ENCODE assay signal across 8 cellular contexts in genomic region chr17:1487939-1488825, GRCh38. TPM values are rescaled to one million over a fixed set of nuclear protein-coding genes. Genes with fewer than 3 reads are reported as not detected.
DNase-seq lines count a peak whose midpoint lies in the region; ATAC-seq and TF ChIP-seq lines count a peak whose summit lies in the region.

No MANE protein-coding gene starts in this region.

- no peak overlapping the region for H2BK120ac ChIP-seq in H9 (ENCODE audit: low read depth, low read length, poor library complexity, severe bottlenecking)

- peaks cover 0 to 4% (median 0%) of the 10 kb centered on the region in 8 donors for H3K9me3 Mint-ChIP-seq in CD4-positive, alpha-beta memory T cell
- H3K9me3 Mint-ChIP-seq in H9: peaks cover 0 to 3% of the 10 kb centered on the region in 2 experiments; a peak in 1 of 5 replicates

- peak overlapping the region; percentile 73 for H3K4me2 ChIP-seq in H9 (ENCODE audit: insufficient read depth, insufficient read length, low read length)

- peak; percentile 59 for ATAC-seq in mucosa of descending colon
- no peak for ATAC-seq in GM18858 (IDR thresholded peaks at IDR 0.05; ENCODE audit: unreplicated experiment)

- no peak overlapping the region for H3K23ac ChIP-seq in H9 (ENCODE audit: insufficient read length, low read depth, low read length)

- WGBS in H9 (ENCODE audit: extremely low coverage, insufficient read length, low lambda C conversion rate): no CpG with 5 or more reads among the region's 72 CpGs

- no peak overlapping the region for H4K5ac ChIP-seq in H9 (ENCODE audit: insufficient read length, low read depth, low read length)

- TF ChIP-seq POLR2A in erythroblast (IDR thresholded peaks at IDR 0.05; ENCODE audit: low read length): no peak

- H4K91ac ChIP-seq in H9 (ENCODE audit: insufficient read length, low read depth, low read length): no peak overlapping the region

- peak overlapping the region; percentile 82 to 91 (median 88) for H3K4me3 Mint-ChIP-seq in CD4-positive, alpha-beta memory T cell
- peak overlapping the region; percentile 61 to 85 for H3K4me3 Mint-ChIP-seq in H9

- CTCF ChIA-PET in CD4-positive, alpha-beta memory T cell (lab: Charles Lee; ENCODE audit: partially characterized antibody): interaction anchor here (0.7 to 1.1 kb wide), 4 partner anchors 25 to 126 kb away, joined by 3 to 4 read pairs (median 3); no protein-coding TSS in a partner anchor

- H3K9ac ChIP-seq in H9 (ENCODE audit: extremely low read depth, insufficient read length, low read length): peak overlapping the region; percentile 23

- H3K4me1 Mint-ChIP-seq in CD4-positive, alpha-beta memory T cell: peaks cover 19 to 65% (median 41%) of the 10 kb centered on the region in 4 donors
- H3K4me1 Mint-ChIP-seq in H9: peaks cover 30 to 39% of the 10 kb centered on the region in 2 experiments

- H4K8ac ChIP-seq in H9 (replicated peaks; ENCODE audit: insufficient read length, low read depth, low read length): no peak overlapping the region

- peak overlapping the region; percentile 66 for H3K14ac ChIP-seq in H9 (ENCODE audit: insufficient read depth, low read length)

- POLR2A ChIA-PET in CD4-positive, alpha-beta memory T cell (lab: Charles Lee; ENCODE audit: partially characterized antibody): interaction anchor here (0.6 to 5.4 kb wide), 8 partner anchors 10 to 137 kb away, joined by 3 to 56 read pairs (median 8); partner anchors contain the start of genes CRK, INPP5K and YWHAE

- no peak overlapping the region for H3T11ph ChIP-seq in H9 (ENCODE audit: low read length)

- H2BK15ac ChIP-seq in H9 (ENCODE audit: low read depth, low read length): no peak overlapping the region

- H3K79me1 ChIP-seq in H9 (ENCODE audit: insufficient read depth, low read depth, low read length, poor library complexity, severe bottlenecking): no peaks in the 10 kb centered on the region

- H3K27ac ChIP-seq in CD4-positive, alpha-beta memory T cell (ENCODE audit: low read depth, low read length): peak overlapping the region; percentile 72
- no peak overlapping the region for H3K27ac ChIP-seq in H9 (ENCODE audit: insufficient read length, low read depth, low read length)

- H3K36me3 ChIP-seq in CD4-positive, alpha-beta memory T cell (ENCODE audit: insufficient read depth, low read length): no peaks in the 10 kb centered on the region
- no peaks in the 10 kb centered on the region for H3K36me3 ChIP-seq in mucosa of descending colon (ENCODE audit: low read depth)

- intact Hi-C loops in CD4-positive, alpha-beta memory T cell (cut with micrococcal nuclease): loop anchor here (1.0 kb wide), 3 partner anchors 28 to 88 kb away; partner anchors contain the start of genes CRK, INPP5K and YWHAE
- intact Hi-C loops in mucosa of descending colon (cut with DNase I, micrococcal nuclease): no loop called here

- H3K18ac ChIP-seq in H9 (ENCODE audit: insufficient read length, low read depth, low read length): no peak overlapping the region

- peaks cover 27% of the 10 kb centered on the region for H3K23me2 ChIP-seq in H9 (ENCODE audit: insufficient read length, low read depth, low read length, poor library complexity, severe bottlenecking)

- peak overlapping the region; percentile 94 for H2BK12ac ChIP-seq in H9 (ENCODE audit: insufficient read length, low read depth, low read length)

- peaks cover 2 to 16% of the 10 kb centered on the region in 2 donors for H3K36me3 Mint-ChIP-seq in CD4-positive, alpha-beta memory T cell
- H3K36me3 Mint-ChIP-seq in H9 (ENCODE audit: insufficient read depth in 1 of 3, low read depth in 3 of 3): peaks cover 0 to 14% (median 10%) of the 10 kb centered on the region in 3 experiments; a peak in 5 of 7 replicates

- H2BK5ac ChIP-seq in H9 (ENCODE audit: insufficient read length, low read length): no peak overlapping the region

- H3K27ac Mint-ChIP-seq in CD4-positive, alpha-beta memory T cell: peak overlapping the region; percentile 37 to 97 (median 88)
- peak overlapping the region in 2 of 3 experiments; percentile 24 to 73; a peak in 4 of 7 replicates for H3K27ac Mint-ChIP-seq in H9

- no peak overlapping the region for H3K56ac ChIP-seq in H9 (ENCODE audit: insufficient read length, low read depth, low read length)

- no peaks in the 10 kb centered on the region for H3K27me3 ChIP-seq in CD4-positive, alpha-beta memory T cell (ENCODE audit: insufficient read depth, low read length)
- no peaks in the 10 kb centered on the region for H3K27me3 ChIP-seq in H9 (ENCODE audit: insufficient read depth, low read length)

- peak; percentile 66 to 78 (median 71) for DNase-seq in CD4-positive, alpha-beta memory T cell
- DNase-seq in H9: peak; percentile 84
- DNase-seq in NOMO-1 treated with dmso at 0.1 percent for 144 hours (lab: John Stamatoyannopoulos, UW; ENCODE audit: unreplicated experiment): peak; percentile 36
- peak; percentile 76 to 81 for DNase-seq in activated T-cell treated with anti-CD3 and anti-CD28 coated beads, Interleukin-2, amount 50 U/mL, for 48 hours
- DNase-seq in erythroblast (lab: John Stamatoyannopoulos, UW): peak; percentile 87
- DNase-seq in mucosa of descending colon: peak; percentile 88 to 92 (median 90)
- peak; percentile 55 for DNase-seq in stimulated activated CD8-positive, alpha-beta memory T cell treated with anti-CD3 and anti-CD28 coated beads, Interleukin-2, amount 100 ng/mL, for 1 hour (ENCODE audit: low read depth in 2 of 2)

- peaks cover 55% of the 10 kb centered on the region for H3K4me1 ChIP-seq in CD4-positive, alpha-beta memory T cell (ENCODE audit: insufficient read depth, low read length)
- H3K4me1 ChIP-seq in H9 (ENCODE audit: insufficient read depth, low read length) (no peaks in the 10 kb centered on the region), mucosa of descending colon (ENCODE audit: low read depth) (peaks cover 48% of the 10 kb centered on the region)

- no peak overlapping the region for H2AFZ ChIP-seq in H9 (ENCODE audit: low read length)

- no peak overlapping the region for H2AK5ac ChIP-seq in H9 (ENCODE audit: insufficient read length, low read length)

- H3K79me2 ChIP-seq in H9 (ENCODE audit: insufficient read depth, low read length): no peaks in the 10 kb centered on the region

- H2BK20ac ChIP-seq in H9 (ENCODE audit: low read depth, low read length, poor library complexity, severe bottlenecking): no peak overlapping the region

- no peak overlapping the region for H3K4ac ChIP-seq in H9 (ENCODE audit: low read depth, low read length)

- H3K9me3 ChIP-seq in CD4-positive, alpha-beta memory T cell (ENCODE audit: control insufficient read depth in 1 of 2, low read length in 2 of 2): no peaks in the 10 kb centered on the region
- H3K9me3 ChIP-seq in H9 (ENCODE audit: control insufficient read depth, low read depth, low read length) (no peaks in the 10 kb centered on the region), mucosa of descending colon (no peaks in the 10 kb centered on the region)

- H4K20me1 ChIP-seq in H9 (ENCODE audit: control insufficient read depth, insufficient read depth, insufficient read length): no peaks in the 10 kb centered on the region

- TF ChIP-seq CTCF in H9 (conservative IDR thresholded peaks at IDR 0.05) (no peak), mucosa of descending colon (IDR thresholded peaks at IDR 0.05) (no peak)

- H3K4me3 ChIP-seq in CD4-positive, alpha-beta memory T cell (ENCODE audit: low read length in 2 of 2): peak overlapping the region; percentile 27 to 54
- H3K4me3 ChIP-seq in mucosa of descending colon: peak overlapping the region; percentile 31

- no peaks in the 10 kb centered on the region for H3K27me3 Mint-ChIP-seq in CD4-positive, alpha-beta memory T cell
- H3K27me3 Mint-ChIP-seq in H9 (ENCODE audit: low read depth): peaks cover 4% of the 10 kb centered on the region; the same call in 1 of the 2 replicates

RNA-seq across cellular contexts. Expression of gene MYO1C, which starts 4.3 kb away (rescaled TPM):
- total RNA-seq in CD4-positive, alpha-beta memory T cell: 10 to 100 TPM; 30.9 to 31.1 TPM
- polyA plus RNA-seq in CD4-positive, alpha-beta memory T cell: 10 to 100 TPM in 1 of 2 donors, 1 to 10 TPM in 1; 6.3 to 18.7 TPM
- total RNA-seq in H9 (2021): 86.5 and 87.4 TPM in 2 replicates
- total RNA-seq in mucosa of descending colon: 100 to 1,000 TPM; 249 to 344 (median 276) TPM

RNA-seq across cellular contexts. Expression of gene INPP5K, which starts 28.2 kb away (rescaled TPM):
- total RNA-seq in CD4-positive, alpha-beta memory T cell: 10 to 100 TPM; 73.6 to 78.5 TPM
- 100 to 1,000 TPM in 1 of 2 donors, 10 to 100 TPM in 1; 81.9 to 123 TPM for polyA plus RNA-seq in CD4-positive, alpha-beta memory T cell
- 28.1 and 29.4 TPM in 2 replicates for total RNA-seq in H9 (2021)
- total RNA-seq in mucosa of descending colon: 10 to 100 TPM; 43.7 to 49.9 (median 47.6) TPM

RNA-seq across cellular contexts. Expression of gene CRK, which starts 32.1 kb away (rescaled TPM):
- total RNA-seq in CD4-positive, alpha-beta memory T cell: 10 to 100 TPM; 29.3 to 32.1 TPM
- polyA plus RNA-seq in CD4-positive, alpha-beta memory T cell: 10 to 100 TPM; 24.2 to 25.1 TPM
- 58.9 and 60.5 TPM in 2 replicates for total RNA-seq in H9 (2021)
- total RNA-seq in mucosa of descending colon: 10 to 100 TPM; 73.9 to 85.3 (median 74.0) TPM

Comparison
In these comparisons a context has a peak if more than half of its experiments do, and no peak if none do; other contexts are left out.
1. DNase-seq: peak in every context shown above with its lines; median percentile 90 in mucosa of descending colon; 87 in erythroblast; 84 in H9; 78 in activated T-cell treated with anti-CD3 and anti-CD28 coated beads, Interleukin-2, amount 50 U/mL, for 48 hours; 71 in CD4-positive, alpha-beta memory T cell; 55 in stimulated activated CD8-positive, alpha-beta memory T cell treated with anti-CD3 and anti-CD28 coated beads, Interleukin-2, amount 100 ng/mL, for 1 hour; 36 in NOMO-1 treated with dmso at 0.1 percent for 144 hours.